ENCODE assay signal across 1 cellular context in the genomic region with DNA sequence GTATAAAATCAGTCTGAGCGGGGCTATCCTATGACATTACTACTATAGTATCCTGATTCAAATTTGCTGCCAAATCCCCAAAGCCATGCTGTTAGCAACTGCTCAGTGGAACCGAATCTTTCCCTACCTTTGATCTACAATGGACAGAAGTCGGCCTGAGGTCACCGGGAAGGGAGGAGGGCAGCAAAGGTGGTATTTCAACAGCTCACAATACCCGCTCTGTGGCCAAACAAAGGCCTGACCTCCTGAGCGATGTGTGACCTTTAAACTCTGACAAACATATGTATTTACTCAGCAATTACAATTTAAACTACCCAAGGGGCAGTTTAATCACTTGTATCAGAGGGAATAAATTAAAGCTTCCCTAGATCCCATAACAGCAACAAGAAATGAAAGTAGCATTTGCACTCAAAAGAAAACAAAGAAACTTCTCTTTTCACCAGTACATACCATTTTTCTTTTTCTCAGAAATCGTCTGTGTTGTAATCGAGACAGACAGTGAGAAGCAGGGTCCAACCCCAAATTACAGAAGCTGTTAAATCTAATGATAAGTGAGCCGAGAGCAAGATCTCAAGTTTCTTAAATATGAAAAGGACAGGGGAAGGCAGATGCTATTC.
TF ChIP-seq lines count a peak whose summit lies in the region.

No MANE protein-coding gene starts in this region.

TF ChIP-seq in K562, 482 proteins besides CTCF, POLR2A, EP300 and RAD21:
- TF ChIP-seq, protein P1, sequence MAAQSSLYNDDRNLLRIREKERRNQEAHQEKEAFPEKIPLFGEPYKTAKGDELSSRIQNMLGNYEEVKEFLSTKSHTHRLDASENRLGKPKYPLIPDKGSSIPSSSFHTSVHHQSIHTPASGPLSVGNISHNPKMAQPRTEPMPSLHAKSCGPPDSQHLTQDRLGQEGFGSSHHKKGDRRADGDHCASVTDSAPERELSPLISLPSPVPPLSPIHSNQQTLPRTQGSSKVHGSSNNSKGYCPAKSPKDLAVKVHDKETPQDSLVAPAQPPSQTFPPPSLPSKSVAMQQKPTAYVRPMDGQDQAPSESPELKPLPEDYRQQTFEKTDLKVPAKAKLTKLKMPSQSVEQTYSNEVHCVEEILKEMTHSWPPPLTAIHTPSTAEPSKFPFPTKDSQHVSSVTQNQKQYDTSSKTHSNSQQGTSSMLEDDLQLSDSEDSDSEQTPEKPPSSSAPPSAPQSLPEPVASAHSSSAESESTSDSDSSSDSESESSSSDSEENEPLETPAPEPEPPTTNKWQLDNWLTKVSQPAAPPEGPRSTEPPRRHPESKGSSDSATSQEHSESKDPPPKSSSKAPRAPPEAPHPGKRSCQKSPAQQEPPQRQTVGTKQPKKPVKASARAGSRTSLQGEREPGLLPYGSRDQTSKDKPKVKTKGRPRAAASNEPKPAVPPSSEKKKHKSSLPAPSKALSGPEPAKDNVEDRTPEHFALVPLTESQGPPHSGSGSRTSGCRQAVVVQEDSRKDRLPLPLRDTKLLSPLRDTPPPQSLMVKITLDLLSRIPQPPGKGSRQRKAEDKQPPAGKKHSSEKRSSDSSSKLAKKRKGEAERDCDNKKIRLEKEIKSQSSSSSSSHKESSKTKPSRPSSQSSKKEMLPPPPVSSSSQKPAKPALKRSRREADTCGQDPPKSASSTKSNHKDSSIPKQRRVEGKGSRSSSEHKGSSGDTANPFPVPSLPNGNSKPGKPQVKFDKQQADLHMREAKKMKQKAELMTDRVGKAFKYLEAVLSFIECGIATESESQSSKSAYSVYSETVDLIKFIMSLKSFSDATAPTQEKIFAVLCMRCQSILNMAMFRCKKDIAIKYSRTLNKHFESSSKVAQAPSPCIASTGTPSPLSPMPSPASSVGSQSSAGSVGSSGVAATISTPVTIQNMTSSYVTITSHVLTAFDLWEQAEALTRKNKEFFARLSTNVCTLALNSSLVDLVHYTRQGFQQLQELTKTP (IDR thresholded peaks at IDR 0.05; ENCODE audit: low read depth in 1 of 2, partially characterized antibody in 2 of 2): no peak
- TF ChIP-seq NFATC3 (IDR thresholded peaks at IDR 0.05): no peak
- TF ChIP-seq, protein P2, sequence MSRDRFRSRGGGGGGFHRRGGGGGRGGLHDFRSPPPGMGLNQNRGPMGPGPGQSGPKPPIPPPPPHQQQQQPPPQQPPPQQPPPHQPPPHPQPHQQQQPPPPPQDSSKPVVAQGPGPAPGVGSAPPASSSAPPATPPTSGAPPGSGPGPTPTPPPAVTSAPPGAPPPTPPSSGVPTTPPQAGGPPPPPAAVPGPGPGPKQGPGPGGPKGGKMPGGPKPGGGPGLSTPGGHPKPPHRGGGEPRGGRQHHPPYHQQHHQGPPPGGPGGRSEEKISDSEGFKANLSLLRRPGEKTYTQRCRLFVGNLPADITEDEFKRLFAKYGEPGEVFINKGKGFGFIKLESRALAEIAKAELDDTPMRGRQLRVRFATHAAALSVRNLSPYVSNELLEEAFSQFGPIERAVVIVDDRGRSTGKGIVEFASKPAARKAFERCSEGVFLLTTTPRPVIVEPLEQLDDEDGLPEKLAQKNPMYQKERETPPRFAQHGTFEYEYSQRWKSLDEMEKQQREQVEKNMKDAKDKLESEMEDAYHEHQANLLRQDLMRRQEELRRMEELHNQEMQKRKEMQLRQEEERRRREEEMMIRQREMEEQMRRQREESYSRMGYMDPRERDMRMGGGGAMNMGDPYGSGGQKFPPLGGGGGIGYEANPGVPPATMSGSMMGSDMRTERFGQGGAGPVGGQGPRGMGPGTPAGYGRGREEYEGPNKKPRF (IDR thresholded peaks at IDR 0.05; ENCODE audit: low read depth, low read length): no peak
- TF ChIP-seq STAG1 (CRISPR knock-in tag; IDR thresholded peaks at IDR 0.05; ENCODE audit: borderline replicate concordance): no peak
- no peak for TF ChIP-seq ILF3 (IDR thresholded peaks at IDR 0.05; ENCODE audit: borderline replicate concordance)
TF ChIP-seq in K562: peak in this region for 0.
